Comparison of ENCODE assay signal across 34 cellular contexts in genomic region chr1:87961992-87962391, GRCh38.
DNase-seq lines count a peak whose midpoint lies in the region; ATAC-seq, FAIRE-seq and TF ChIP-seq lines count a peak whose summit lies in the region.
"Had no signal": no experiment of that assay in that cellular context is flagged by ENCODE, and none has a peak within 500 bp of the region (broad histone marks: within the 10 kb centered on the region; RNA-seq: fewer than 3 reads in every experiment).

No MANE protein-coding gene starts in this region.

- POLR2A ChIA-PET in A673 (lab: Charles Lee; ENCODE audit: low non-redundant PET) (no interaction called here), K562 (lab: Yijun Ruan, JAX) (no interaction called here)

- TF ChIP-seq EP300 in K562 (IDR thresholded peaks at IDR 0.05; ENCODE audit: low read length): no peak

- TF ChIP-seq CTCF in A673 (conservative IDR thresholded peaks at IDR 0.05; ENCODE audit: low read depth, low read length) (no peak), K562 (IDR thresholded peaks at IDR 0.05 in 2 of 3, conservative IDR thresholded peaks at IDR 0.05 in 1 of 3; ENCODE audit: insufficient read depth in 2 of 3, low read depth in 1 of 3, low read length in 3 of 3) (no peak), fibroblast of the aortic adventitia (IDR thresholded peaks at IDR 0.05; ENCODE audit: insufficient read depth, low read length) (no peak)

- no peak for ATAC-seq in K562
- no peak for ATAC-seq in HG03378 (IDR thresholded peaks at IDR 0.05; ENCODE audit: unreplicated experiment)
- ATAC-seq in SK-N-SH treated with all-trans-retinoic acid at 6 μM for 48 hours: no peak
- ATAC-seq: naive thymus-derived CD8-positive, alpha-beta T cell; PC-3; Right ventricle myocardium inferior; WTC11 had no signal

- no peak for TF ChIP-seq POLR2A in K562 (conservative IDR thresholded peaks at IDR 0.05)

- no peaks in the 10 kb centered on the region for H3K9me3 ChIP-seq in A673 (ENCODE audit: low read depth, low read length, poor library complexity, severe bottlenecking)
- H3K9me3 ChIP-seq in K562 (replicated peaks; ENCODE audit: control insufficient read depth, insufficient read depth, low read depth, low read length): no peaks in the 10 kb centered on the region
- H3K9me3 ChIP-seq: breast epithelium, colonic mucosa, esophagus muscularis mucosa, stomach, transverse colon had no signal

- H3K4me1 ChIP-seq in A673 (ENCODE audit: insufficient read depth, low read length, poor library complexity, severe bottlenecking) (no peaks in the 10 kb centered on the region), K562 (replicated peaks in 1 of 2; ENCODE audit: control insufficient read depth in 2 of 2, insufficient read depth in 2 of 2, low read length in 2 of 2) (no peaks in the 10 kb centered on the region)
- H3K4me1 ChIP-seq: breast epithelium, colonic mucosa, esophagus muscularis mucosa, stomach, transverse colon had no signal

- intact Hi-C loops in A673 (cut with micrococcal nuclease; ENCODE audit: unreplicated experiment): no loop called here
- intact Hi-C loops in K562 (cut with micrococcal nuclease): no loop called here

- no peak for FAIRE-seq in K562 (lab: Jason Lieb, UNC)
- FAIRE-seq: GM18507 had no signal

- BruUV-seq in A673 (replicated peaks; lab: Mats Ljungman, UMichigan) (no TSS peak), K562 (replicated peaks; lab: Mats Ljungman, UMichigan) (no TSS peak)

- no peaks in the 10 kb centered on the region for H4K20me1 ChIP-seq in K562 (replicated peaks; ENCODE audit: control insufficient read depth, insufficient read depth, low read length)

- no peak overlapping the region for H3K27ac ChIP-seq in A673 (ENCODE audit: low read depth, low read length, poor library complexity, severe bottlenecking)
- H3K27ac ChIP-seq in K562 (ENCODE audit: extremely low read depth, low read depth, low read length): no peak overlapping the region
- H3K27ac ChIP-seq: breast epithelium, C4-2B, colonic mucosa, esophagus muscularis mucosa, skin epidermis, stomach, transverse colon had no signal

- H3K9me1 ChIP-seq in K562 (ENCODE audit: control insufficient read depth, insufficient read depth, low read length): no peaks in the 10 kb centered on the region

- no peak overlapping the region for H3K9ac ChIP-seq in K562 (ENCODE audit: insufficient read depth in 1 of 2, low read depth in 2 of 2, low read length in 2 of 2)

- H3K27me3 ChIP-seq in A673 (replicated peaks; ENCODE audit: insufficient read depth, low read depth, low read length, poor library complexity) (no peaks in the 10 kb centered on the region), K562 (ENCODE audit: control insufficient read depth in 2 of 2, insufficient read depth in 2 of 2, low read length in 2 of 2) (no peaks in the 10 kb centered on the region)
- H3K27me3 ChIP-seq: breast epithelium, colonic mucosa, esophagus muscularis mucosa, stomach, transverse colon had no signal

- CTCF ChIA-PET in A673 (lab: Charles Lee): no interaction called here
- CTCF ChIA-PET in K562 (lab: Yijun Ruan, JAX; ENCODE audit: low intra/inter-chr PET ratio): no interaction called here

- TF ChIP-seq RAD21 in K562 (CRISPR knock-in tag; conservative IDR thresholded peaks at IDR 0.05 in 1 of 2, IDR thresholded peaks at IDR 0.05 in 1 of 2): no peak

- no peaks in the 10 kb centered on the region for H3K79me2 ChIP-seq in K562 (ENCODE audit: control insufficient read depth, insufficient read depth, low read length)

- no peaks in the 10 kb centered on the region for H3K36me3 ChIP-seq in A673 (ENCODE audit: insufficient read depth, low read length, poor library complexity, severe bottlenecking)
- no peaks in the 10 kb centered on the region for H3K36me3 ChIP-seq in K562 (ENCODE audit: control insufficient read depth, insufficient read depth, low read length)
- H3K36me3 ChIP-seq: breast epithelium, colonic mucosa, esophagus muscularis mucosa, stomach, transverse colon had no signal

- H3K4me2 ChIP-seq in K562 (ENCODE audit: insufficient read depth, low read length): no peak overlapping the region

- in situ Hi-C loops in K562 (cut with MboI): no loop called here

- DNase-seq in A673 (ENCODE audit: low spot score) (peak; percentile 49), HCEC 1CT (peak; percentile 49), K562 (ENCODE audit: extremely low read depth in 1 of 4, low spot score in 3 of 4) (no peak), fibroblast of the aortic adventitia (ENCODE audit: low read depth) (peak; percentile 46), AG08396 (ENCODE audit: low spot score) (no peak), globus pallidus (ENCODE audit: low spot score) (no peak)
- DNase-seq: ACHN; activated CD4-positive, alpha-beta T cell treated with anti-CD3 and anti-CD28 coated beads, Interleukin-2, amount 50 U/mL, for 1 hour; activated naive CD4-positive, alpha-beta T cell treated with anti-CD3 and anti-CD28 coated beads for 36 hours; activated T-cell treated with anti-CD3 and anti-CD28 coated beads, Interleukin-2, amount 50 U/mL, for 48 hours; amygdala; colonic mucosa; DND-41; effector memory CD4-positive, alpha-beta T cell; naive thymus-derived CD8-positive, alpha-beta T cell; NCI-H1092; NCI-H1694 treated with DMSO at 0.1 percent for 48 hours; NCI-H2171; NCI-H510A; nucleus accumbens; PC-3; stomach; SW 1271; T-helper 9 cell; transverse colon had no signal

- H3K4me3 ChIP-seq in A673 (ENCODE audit: low read depth, low read length, poor library complexity, severe bottlenecking) (no peak overlapping the region), K562 (no peak overlapping the region), fibroblast of the aortic adventitia (ENCODE audit: low read depth, low read length) (no peak overlapping the region)
- H3K4me3 ChIP-seq: breast epithelium, colonic mucosa, esophagus muscularis mucosa, skin epidermis, stomach, transverse colon had no signal

- no peak overlapping the region for H2AFZ ChIP-seq in K562 (ENCODE audit: low read depth, low read length)

TF ChIP-seq in K562, 482 proteins besides CTCF, POLR2A, EP300 and RAD21:
- no peak for TF ChIP-seq ZKSCAN1 (IDR thresholded peaks at IDR 0.05; ENCODE audit: low read depth, low read length)
- peak; percentile 12; the same call in 1 of the 2 replicates for TF ChIP-seq C11orf30 (IDR thresholded peaks at IDR 0.05; ENCODE audit: low read depth)

TF ChIP-seq in SK-N-SH treated with all-trans-retinoic acid at 6 μM for 48 hours, 23 proteins besides CTCF, POLR2A, EP300 and RAD21:
- TF ChIP-seq, protein P1, sequence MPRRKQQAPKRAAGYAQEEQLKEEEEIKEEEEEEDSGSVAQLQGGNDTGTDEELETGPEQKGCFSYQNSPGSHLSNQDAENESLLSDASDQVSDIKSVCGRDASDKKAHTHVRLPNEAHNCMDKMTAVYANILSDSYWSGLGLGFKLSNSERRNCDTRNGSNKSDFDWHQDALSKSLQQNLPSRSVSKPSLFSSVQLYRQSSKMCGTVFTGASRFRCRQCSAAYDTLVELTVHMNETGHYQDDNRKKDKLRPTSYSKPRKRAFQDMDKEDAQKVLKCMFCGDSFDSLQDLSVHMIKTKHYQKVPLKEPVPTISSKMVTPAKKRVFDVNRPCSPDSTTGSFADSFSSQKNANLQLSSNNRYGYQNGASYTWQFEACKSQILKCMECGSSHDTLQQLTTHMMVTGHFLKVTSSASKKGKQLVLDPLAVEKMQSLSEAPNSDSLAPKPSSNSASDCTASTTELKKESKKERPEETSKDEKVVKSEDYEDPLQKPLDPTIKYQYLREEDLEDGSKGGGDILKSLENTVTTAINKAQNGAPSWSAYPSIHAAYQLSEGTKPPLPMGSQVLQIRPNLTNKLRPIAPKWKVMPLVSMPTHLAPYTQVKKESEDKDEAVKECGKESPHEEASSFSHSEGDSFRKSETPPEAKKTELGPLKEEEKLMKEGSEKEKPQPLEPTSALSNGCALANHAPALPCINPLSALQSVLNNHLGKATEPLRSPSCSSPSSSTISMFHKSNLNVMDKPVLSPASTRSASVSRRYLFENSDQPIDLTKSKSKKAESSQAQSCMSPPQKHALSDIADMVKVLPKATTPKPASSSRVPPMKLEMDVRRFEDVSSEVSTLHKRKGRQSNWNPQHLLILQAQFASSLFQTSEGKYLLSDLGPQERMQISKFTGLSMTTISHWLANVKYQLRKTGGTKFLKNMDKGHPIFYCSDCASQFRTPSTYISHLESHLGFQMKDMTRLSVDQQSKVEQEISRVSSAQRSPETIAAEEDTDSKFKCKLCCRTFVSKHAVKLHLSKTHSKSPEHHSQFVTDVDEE (CRISPR knock-in tag; IDR thresholded peaks at IDR 0.05): no peak
- no peak for TF ChIP-seq TOX (CRISPR knock-in tag; IDR thresholded peaks at IDR 0.05; ENCODE audit: borderline replicate concordance)
- TF ChIP-seq ZNF565 (CRISPR knock-in tag; conservative IDR thresholded peaks at IDR 0.05; ENCODE audit: low read depth): no peak
- TF ChIP-seq, protein P2, sequence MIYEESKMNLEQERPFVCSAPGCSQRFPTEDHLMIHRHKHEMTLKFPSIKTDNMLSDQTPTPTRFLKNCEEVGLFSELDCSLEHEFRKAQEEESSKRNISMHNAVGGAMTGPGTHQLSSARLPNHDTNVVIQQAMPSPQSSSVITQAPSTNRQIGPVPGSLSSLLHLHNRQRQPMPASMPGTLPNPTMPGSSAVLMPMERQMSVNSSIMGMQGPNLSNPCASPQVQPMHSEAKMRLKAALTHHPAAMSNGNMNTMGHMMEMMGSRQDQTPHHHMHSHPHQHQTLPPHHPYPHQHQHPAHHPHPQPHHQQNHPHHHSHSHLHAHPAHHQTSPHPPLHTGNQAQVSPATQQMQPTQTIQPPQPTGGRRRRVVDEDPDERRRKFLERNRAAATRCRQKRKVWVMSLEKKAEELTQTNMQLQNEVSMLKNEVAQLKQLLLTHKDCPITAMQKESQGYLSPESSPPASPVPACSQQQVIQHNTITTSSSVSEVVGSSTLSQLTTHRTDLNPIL (CRISPR knock-in tag; IDR thresholded peaks at IDR 0.05; ENCODE audit: low read depth): no peak
- TF ChIP-seq ZFP3 (CRISPR knock-in tag; IDR thresholded peaks at IDR 0.05): no peak
- no peak for TF ChIP-seq RARB (CRISPR knock-in tag; IDR thresholded peaks at IDR 0.05)
- TF ChIP-seq ZC3H10 (CRISPR knock-in tag; IDR thresholded peaks at IDR 0.05): no peak
- TF ChIP-seq OSR1 (CRISPR knock-in tag; IDR thresholded peaks at IDR 0.05): no peak
- TF ChIP-seq SNAI2 (CRISPR knock-in tag; IDR thresholded peaks at IDR 0.05): no peak
- no peak for TF ChIP-seq POU6F1 (CRISPR knock-in tag; IDR thresholded peaks at IDR 0.05; ENCODE audit: borderline replicate concordance, low read depth)

Comparison
In these comparisons a context has a peak if more than half of its experiments do, and no peak if none do; other contexts are left out.
1. DNase-seq: peak in A673 (single experiment), HCEC 1CT (single experiment) and fibroblast of the aortic adventitia (single experiment); none in K562 (0 of 4), AG08396 (single experiment) and globus pallidus (single experiment).